In genomic region chr10:1159131-1160061, GRCh38 we compare ENCODE assay signal across 19 cellular contexts.
A peak's percentile ranks its signal among the peaks of the same experiment; 100 is the strongest.
DNase-seq lines count a peak whose midpoint lies in the region; ATAC-seq and TF ChIP-seq lines count a peak whose summit lies in the region.
"Had no signal": no experiment of that assay in that cellular context is flagged by ENCODE, and none has a peak within 500 bp of the region (broad histone marks: within the 10 kb centered on the region; RNA-seq: fewer than 3 reads in every experiment).

No MANE protein-coding gene starts in this region.

- no peaks in the 10 kb centered on the region for H3K36me3 Mint-ChIP-seq in activated CD8-positive, alpha-beta T cell treated with anti-CD3 and anti-CD28 coated beads, Interleukin-2, amount 10 ng/mL, durations not matched to agents 7 days and 5 days (ENCODE audit: low read depth)

- CTCF ChIA-PET in activated CD8-positive, alpha-beta T cell treated with anti-CD3 and anti-CD28 coated beads, Interleukin-2, amount 10 ng/mL, durations not matched to agents 7 days and 5 days (lab: Charles Lee), result no interaction called here

- H3K27me3 Mint-ChIP-seq in activated CD8-positive, alpha-beta T cell treated with anti-CD3 and anti-CD28 coated beads, Interleukin-2, amount 10 ng/mL, durations not matched to agents 7 days and 5 days (ENCODE audit: low read depth), result peaks cover 10% of the 10 kb centered on the region
- H3K27me3 Mint-ChIP-seq: dendritic cell treated with granulocyte-macrophage colony-stimulating factor and Interleukin-4, amounts not matched to agents 40 ng/mL and 50 ng/mL, for 4 days had no signal

- peaks cover 4% of the 10 kb centered on the region for H3K4me1 Mint-ChIP-seq in activated CD8-positive, alpha-beta T cell treated with anti-CD3 and anti-CD28 coated beads, Interleukin-2, amount 10 ng/mL, durations not matched to agents 7 days and 5 days (ENCODE audit: low read depth)
- H3K4me1 Mint-ChIP-seq: neural crest cell had no signal

- no peak for DNase-seq in activated CD8-positive, alpha-beta T cell treated with anti-CD3 and anti-CD28 coated beads, Interleukin-2, amount 10 ng/mL, durations not matched to agents 7 days and 5 days
- peak; percentile 32 for DNase-seq in fibroblast of villous mesenchyme (ENCODE audit: low read depth)
- DNase-seq in stimulated activated CD8-positive, alpha-beta memory T cell treated with anti-CD3 and anti-CD28 coated beads, Interleukin-4, amount 100 ng/mL, for 48 hours, result peak; percentile 6
- DNase-seq in GDM1 (lab: John Stamatoyannopoulos, UW), result no peak
- DNase-seq: activated naive CD4-positive, alpha-beta T cell treated with anti-CD3 and anti-CD28 coated beads, Interleukin-2, amount 50 U/mL, for 16 hours; body of pancreas; NCI-H2081; NCI-H69; retina; stimulated activated CD4-positive, alpha-beta T cell treated with anti-CD3 and anti-CD28 coated beads, Interleukin-2, amount 100 ng/mL, for 24 hours had no signal

- H3K9me3 Mint-ChIP-seq in activated CD8-positive, alpha-beta T cell treated with anti-CD3 and anti-CD28 coated beads, Interleukin-2, amount 10 ng/mL, durations not matched to agents 7 days and 5 days (ENCODE audit: insufficient read depth), result no peaks in the 10 kb centered on the region
- H3K9me3 Mint-ChIP-seq: dendritic cell treated with granulocyte-macrophage colony-stimulating factor and Interleukin-4, amounts not matched to agents 40 ng/mL and 50 ng/mL, for 4 days; neural crest cell had no signal

- H3K4me3 Mint-ChIP-seq in activated CD8-positive, alpha-beta T cell treated with anti-CD3 and anti-CD28 coated beads, Interleukin-2, amount 10 ng/mL, durations not matched to agents 7 days and 5 days, result peak overlapping the region; percentile 31
- H3K4me3 Mint-ChIP-seq: B cell; dendritic cell treated with granulocyte-macrophage colony-stimulating factor and Interleukin-4, amounts not matched to agents 40 ng/mL and 50 ng/mL, for 4 days; neural crest cell had no signal

- peak overlapping the region; percentile 7 for H3K4me3 ChIP-seq in fibroblast of villous mesenchyme (ENCODE audit: low read depth, low read length)
- H3K4me3 ChIP-seq: body of pancreas, suprapubic skin had no signal

- H3K27ac Mint-ChIP-seq in activated CD8-positive, alpha-beta T cell treated with anti-CD3 and anti-CD28 coated beads, Interleukin-2, amount 10 ng/mL, durations not matched to agents 7 days and 5 days, result peak overlapping the region; percentile 49
- H3K27ac Mint-ChIP-seq: B cell; dendritic cell treated with granulocyte-macrophage colony-stimulating factor and Interleukin-4, amounts not matched to agents 40 ng/mL and 50 ng/mL, for 4 days had no signal

- TF ChIP-seq CTCF in fibroblast of villous mesenchyme (IDR thresholded peaks at IDR 0.05; ENCODE audit: insufficient read depth, low read depth, low read length), result no peak

- ATAC-seq in HG03565 (IDR thresholded peaks at IDR 0.05; ENCODE audit: unreplicated experiment) (peak; percentile 77), HG02623 (IDR thresholded peaks at IDR 0.05; ENCODE audit: unreplicated experiment) (no peak), HG02852 (IDR thresholded peaks at IDR 0.05; ENCODE audit: unreplicated experiment) (no peak)
- ATAC-seq in activated CD8-positive, alpha-beta T cell treated with anti-CD3 and anti-CD28 coated beads, Interleukin-2, amount 10 ng/mL, durations not matched to agents 7 days and 5 days, result peak; percentile 44
- ATAC-seq: body of pancreas, esophagus mucosa, Panc1 had no signal

- POLR2A ChIA-PET in activated CD8-positive, alpha-beta T cell treated with anti-CD3 and anti-CD28 coated beads, Interleukin-2, amount 10 ng/mL, durations not matched to agents 7 days and 5 days (lab: Charles Lee), result no interaction called here

Comparison
In these comparisons a context has a peak if more than half of its experiments do, and no peak if none do; other contexts are left out.
1. ATAC-seq: peak in HG03565 (single experiment) and activated CD8-positive, alpha-beta T cell treated with anti-CD3 and anti-CD28 coated beads, Interleukin-2, amount 10 ng/mL, durations not matched to agents 7 days and 5 days (single experiment); none in HG02623 (single experiment) and HG02852 (single experiment).
2. DNase-seq: peak in fibroblast of villous mesenchyme (single experiment) and stimulated activated CD8-positive, alpha-beta memory T cell treated with anti-CD3 and anti-CD28 coated beads, Interleukin-4, amount 100 ng/mL, for 48 hours (single experiment); none in activated CD8-positive, alpha-beta T cell treated with anti-CD3 and anti-CD28 coated beads, Interleukin-2, amount 10 ng/mL, durations not matched to agents 7 days and 5 days (single experiment) and GDM1 (single experiment).